Comparison of ENCODE assay signal across 9 cellular contexts in the genomic region with DNA sequence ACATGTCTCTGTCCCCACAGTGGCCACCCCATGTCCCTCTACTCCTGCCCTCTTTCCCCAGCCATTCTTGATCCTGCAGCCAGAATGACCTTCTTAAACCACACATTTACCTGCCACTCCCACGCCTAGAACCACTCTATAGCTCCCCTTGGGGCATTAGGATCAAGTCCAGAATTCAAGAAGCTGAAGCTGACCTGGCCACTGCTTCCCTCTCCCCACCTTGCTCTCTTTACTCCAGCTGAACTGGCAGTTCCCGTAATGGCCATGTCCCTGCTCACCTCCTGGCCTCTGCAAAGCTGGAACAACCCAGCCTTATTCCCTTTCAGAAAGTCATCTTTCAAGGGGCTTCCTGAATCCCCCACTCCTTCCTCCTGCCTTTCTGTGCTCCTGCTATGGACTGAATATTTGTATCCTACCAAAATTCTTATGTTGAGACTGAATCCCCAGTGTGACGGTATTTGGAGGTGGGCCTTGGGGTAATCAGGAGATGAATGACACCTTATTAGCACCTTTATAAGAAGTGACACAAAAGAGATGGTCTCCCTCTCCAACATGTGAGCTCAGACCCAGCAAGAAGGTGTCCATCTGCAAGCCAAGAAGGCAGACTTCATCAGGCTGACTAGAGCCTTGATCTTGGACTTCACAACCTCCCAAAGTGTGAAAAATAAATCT. TPM values are rescaled to one million over a fixed set of nuclear protein-coding genes. Genes with fewer than 3 reads are reported as not detected.
DNase-seq lines count a peak whose midpoint lies in the region; ATAC-seq and TF ChIP-seq lines count a peak whose summit lies in the region.
"Had no signal": no experiment of that assay in that cellular context is flagged by ENCODE, and none has a peak within 500 bp of the region (broad histone marks: within the 10 kb centered on the region; RNA-seq: fewer than 3 reads in every experiment).

No MANE protein-coding gene starts in this region.

- H3T11ph ChIP-seq in H9 (ENCODE audit: low read length): no peak overlapping the region

- H3K27me3 ChIP-seq in H9 (ENCODE audit: insufficient read depth, low read length) (no peaks in the 10 kb centered on the region), HAP-1 (ENCODE audit: low read depth) (no peaks in the 10 kb centered on the region)

- TF ChIP-seq CTCF in H9 (conservative IDR thresholded peaks at IDR 0.05) (no peak), glutamatergic neuron (IDR thresholded peaks at IDR 0.05; ENCODE audit: partially characterized antibody, unreplicated experiment) (no peak)

- H3K79me1 ChIP-seq in H9 (ENCODE audit: insufficient read depth, low read depth, low read length, poor library complexity, severe bottlenecking): no peaks in the 10 kb centered on the region

- peaks cover 64 to 72% of the 10 kb centered on the region in 2 experiments for H3K4me1 Mint-ChIP-seq in H9
- peaks cover 73% of the 10 kb centered on the region for H3K4me1 Mint-ChIP-seq in T-helper 17 cell
- H3K4me1 Mint-ChIP-seq in glutamatergic neuron (ENCODE audit: low read depth, unreplicated experiment): peaks cover 78% of the 10 kb centered on the region

- no peak overlapping the region; a peak in 1 of 5 replicates for H3K4me3 Mint-ChIP-seq in H9
- peak overlapping the region; percentile 100 for H3K4me3 Mint-ChIP-seq in T-helper 17 cell
- H3K4me3 Mint-ChIP-seq in glutamatergic neuron (ENCODE audit: unreplicated experiment): peak overlapping the region; percentile 97

- peaks cover 12% of the 10 kb centered on the region for H3K23me2 ChIP-seq in H9 (ENCODE audit: insufficient read length, low read depth, low read length, poor library complexity, severe bottlenecking)

- H3K36me3 Mint-ChIP-seq in H9 (ENCODE audit: insufficient read depth in 1 of 3, low read depth in 3 of 3): peaks cover 5 to 27% (median 22%) of the 10 kb centered on the region in 3 experiments
- peaks cover 7% of the 10 kb centered on the region for H3K36me3 Mint-ChIP-seq in T-helper 17 cell (ENCODE audit: low read depth)
- no peaks in the 10 kb centered on the region for H3K36me3 Mint-ChIP-seq in glutamatergic neuron (ENCODE audit: unreplicated experiment)

- no peak overlapping the region for H3K27ac ChIP-seq in H9 (ENCODE audit: insufficient read length, low read depth, low read length)
- H3K27ac ChIP-seq in skin epidermis: peak overlapping the region in 15 of 21 experiments; percentile 37 to 100 (median 99)

- no peak for DNase-seq in H9
- no peak for DNase-seq in T-helper 17 cell
- no peak for DNase-seq in glutamatergic neuron
- DNase-seq in HAP-1 (ENCODE audit: low spot score in 2 of 2): no peak
- no peak for DNase-seq in ureter (ENCODE audit: low spot score)
- DNase-seq: NCI-H226 had no signal

- no peak overlapping the region for H2BK120ac ChIP-seq in H9 (ENCODE audit: low read depth, low read length, poor library complexity, severe bottlenecking)

- in situ Hi-C loops in HAP-1 (cut with MboI; ENCODE audit: low sequenced_read_pairs): no loop called here

- peak overlapping the region in 1 of 7 experiments; percentile 84 for H3K4me3 ChIP-seq in skin epidermis
- no peak overlapping the region for H3K4me3 ChIP-seq in HAP-1

- H3K9ac ChIP-seq in H9 (ENCODE audit: extremely low read depth, insufficient read length, low read length): no peak overlapping the region

- H3K18ac ChIP-seq in H9 (ENCODE audit: insufficient read length, low read depth, low read length): no peak overlapping the region

- no peak overlapping the region for H4K8ac ChIP-seq in H9 (replicated peaks; ENCODE audit: insufficient read length, low read depth, low read length)

- no peak overlapping the region for H3K4ac ChIP-seq in H9 (ENCODE audit: low read depth, low read length)

- no peaks in the 10 kb centered on the region for H3K9me3 ChIP-seq in H9 (ENCODE audit: control insufficient read depth, low read depth, low read length)
- H3K9me3 ChIP-seq in T-helper 17 cell (ENCODE audit: control insufficient read depth, low read length, poor library complexity, severe bottlenecking): peaks cover 6% of the 10 kb centered on the region
- no peaks in the 10 kb centered on the region for H3K9me3 ChIP-seq in HAP-1

- no peak overlapping the region for H4K91ac ChIP-seq in H9 (ENCODE audit: insufficient read length, low read depth, low read length)

- H3K4me1 ChIP-seq in H9 (ENCODE audit: insufficient read depth, low read length) (peaks cover 22% of the 10 kb centered on the region; the same call in 1 of the 2 replicates), HAP-1 (peaks cover 17% of the 10 kb centered on the region)

- no peak for ATAC-seq in T-helper 17 cell
- no peak for ATAC-seq in HG03354 (IDR thresholded peaks at IDR 0.05; ENCODE audit: poor library complexity, severe bottlenecking, unreplicated experiment)
- no peak for ATAC-seq in HG03469 (IDR thresholded peaks at IDR 0.05; ENCODE audit: unreplicated experiment)

- H3K79me2 ChIP-seq in H9 (ENCODE audit: insufficient read depth, low read length): peaks cover 5% of the 10 kb centered on the region; the same call in 1 of the 2 replicates

- no peak overlapping the region for H3K14ac ChIP-seq in H9 (ENCODE audit: insufficient read depth, low read length)

- H4K5ac ChIP-seq in H9 (ENCODE audit: insufficient read length, low read depth, low read length): no peak overlapping the region

- WGBS in H9 (ENCODE audit: extremely low coverage, insufficient read length, low lambda C conversion rate): no CpG with 5 or more reads among the region's 3 CpGs

- no peak overlapping the region for H3K56ac ChIP-seq in H9 (ENCODE audit: insufficient read length, low read depth, low read length)

- H3K36me3 ChIP-seq in HAP-1 (replicated peaks): 0 out of 2 replicates have a peak, but pooled peaks cover 8% of the 10 kb centered on the region

- H4K20me1 ChIP-seq in H9 (ENCODE audit: control insufficient read depth, insufficient read depth, insufficient read length): no peaks in the 10 kb centered on the region

- no peak overlapping the region for H3K4me2 ChIP-seq in H9 (ENCODE audit: insufficient read depth, insufficient read length, low read length)

- no peak overlapping the region for H2BK20ac ChIP-seq in H9 (ENCODE audit: low read depth, low read length, poor library complexity, severe bottlenecking)

- H3K9me3 Mint-ChIP-seq in H9 (no peaks in the 10 kb centered on the region; a peak in 2 of 5 replicates), glutamatergic neuron (ENCODE audit: unreplicated experiment) (peaks cover 37% of the 10 kb centered on the region)

- H3K27ac Mint-ChIP-seq in H9: peak overlapping the region in 2 of 3 experiments; percentile 30 to 56; a peak in 4 of 7 replicates
- peak overlapping the region; percentile 99 for H3K27ac Mint-ChIP-seq in T-helper 17 cell
- H3K27ac Mint-ChIP-seq in glutamatergic neuron (ENCODE audit: unreplicated experiment): peak overlapping the region; percentile 99

- no peak overlapping the region for H2AK5ac ChIP-seq in H9 (ENCODE audit: insufficient read length, low read length)

- H2BK5ac ChIP-seq in H9 (ENCODE audit: insufficient read length, low read length): no peak overlapping the region

- H2BK12ac ChIP-seq in H9 (ENCODE audit: insufficient read length, low read depth, low read length): no peak overlapping the region

- no peak overlapping the region for H2AFZ ChIP-seq in H9 (ENCODE audit: low read length)

- H2BK15ac ChIP-seq in H9 (ENCODE audit: low read depth, low read length): no peak overlapping the region

- no peak overlapping the region for H3K23ac ChIP-seq in H9 (ENCODE audit: insufficient read length, low read depth, low read length)

- H3K27me3 Mint-ChIP-seq in H9 (ENCODE audit: low read depth) (peaks cover 2% of the 10 kb centered on the region), T-helper 17 cell (no peaks in the 10 kb centered on the region), glutamatergic neuron (ENCODE audit: unreplicated experiment) (peaks cover 55% of the 10 kb centered on the region)

RNA-seq across cellular contexts. Expression of gene CSRNP1, which starts 3.8 kb away (rescaled TPM):
- total RNA-seq in H9 (2021): 8.2 and 8.5 TPM in 2 replicates
- 100 to 1,000 TPM; 356 to 408 TPM for total RNA-seq in T-helper 17 cell
- 11.1 TPM for total RNA-seq in glutamatergic neuron (ENCODE audit: unreplicated experiment)
- total RNA-seq in ureter: 32.1 TPM

RNA-seq across cellular contexts. Expression of gene TTC21A, which starts 42.2 kb away (rescaled TPM):
- total RNA-seq in H9 (2021) (1.7 and 2.3 TPM in 2 replicates), T-helper 17 cell (10 to 100 TPM in 1 of 2 donors, 1 to 10 TPM in 1; 3.5 to 12.3 TPM), glutamatergic neuron (ENCODE audit: unreplicated experiment) (7.8 TPM), ureter (19.7 TPM)

RNA-seq across cellular contexts. Expression of gene GORASP1, which starts 42.2 kb away (rescaled TPM):
- total RNA-seq in H9 (2021) (36.1 and 37.4 TPM in 2 replicates), T-helper 17 cell (10 to 100 TPM; 29.2 to 40.1 TPM), glutamatergic neuron (ENCODE audit: unreplicated experiment) (44.6 TPM), ureter (92.2 TPM)

RNA-seq across cellular contexts. Expression of gene XIRP1, which starts 42.8 kb away (rescaled TPM):
- total RNA-seq in H9 (2021) (not detected in 2 replicates), T-helper 17 cell (not detected), glutamatergic neuron (ENCODE audit: unreplicated experiment) (0.34 TPM), ureter (0.13 TPM)

Comparison
In these comparisons a context has a peak if more than half of its experiments do, and no peak if none do; other contexts are left out.
1. H3K27ac Mint-ChIP-seq: peak in every context shown above with its lines; median percentile 99 in T-helper 17 cell; 99 in glutamatergic neuron; 43 in H9.
2. H3K4me3 Mint-ChIP-seq: peak in T-helper 17 cell (single experiment) and glutamatergic neuron (single experiment); none in H9 (0 of 2).
3. RNA of gene CSRNP1, which starts 3.8 kb away (total RNA-seq): 356 to 408 TPM in T-helper 17 cell; 32.1 TPM in ureter (single experiment), 11.1 TPM in glutamatergic neuron (single experiment) and 8.2 to 8.5 TPM in H9; every median in the first group is over 10 times any median in the second.